1 cellular context compared by ENCODE assay signal in the genomic region with DNA sequence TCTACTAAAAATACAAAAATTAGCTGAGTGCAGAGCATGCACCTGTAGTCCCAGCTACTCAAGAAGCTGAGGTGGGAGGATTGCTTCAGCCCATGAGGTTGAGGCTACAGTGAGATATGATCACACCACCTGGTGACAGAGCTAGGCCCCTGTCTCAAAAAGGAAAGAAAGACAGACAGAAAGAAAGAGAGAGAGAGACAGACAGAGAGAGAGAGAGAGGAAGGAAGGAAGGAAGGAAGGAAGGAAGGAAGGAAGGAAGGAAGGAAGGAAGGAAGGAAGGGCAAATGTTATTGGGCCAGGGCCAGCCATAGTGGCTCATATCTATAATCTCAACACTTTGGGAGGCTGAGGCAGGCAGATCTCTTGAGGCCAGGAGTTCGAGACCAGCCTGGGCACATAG.
TF ChIP-seq lines count a peak whose summit lies in the region.
"Not testable (repeated sequence)": the region's sequence is repeated elsewhere in the genome, so short reads cannot be mapped to it uniquely, and the experiment has no call there.

No MANE protein-coding gene starts in this region.

TF ChIP-seq in K562, 482 proteins besides CTCF, POLR2A, EP300 and RAD21:
- TF ChIP-seq, protein P1, sequence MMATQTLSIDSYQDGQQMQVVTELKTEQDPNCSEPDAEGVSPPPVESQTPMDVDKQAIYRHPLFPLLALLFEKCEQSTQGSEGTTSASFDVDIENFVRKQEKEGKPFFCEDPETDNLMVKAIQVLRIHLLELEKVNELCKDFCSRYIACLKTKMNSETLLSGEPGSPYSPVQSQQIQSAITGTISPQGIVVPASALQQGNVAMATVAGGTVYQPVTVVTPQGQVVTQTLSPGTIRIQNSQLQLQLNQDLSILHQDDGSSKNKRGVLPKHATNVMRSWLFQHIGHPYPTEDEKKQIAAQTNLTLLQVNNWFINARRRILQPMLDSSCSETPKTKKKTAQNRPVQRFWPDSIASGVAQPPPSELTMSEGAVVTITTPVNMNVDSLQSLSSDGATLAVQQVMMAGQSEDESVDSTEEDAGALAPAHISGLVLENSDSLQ (IDR thresholded peaks at IDR 0.05): peak; percentile 22; the same call in 1 of the 2 replicates
- TF ChIP-seq SMAD4 (CRISPR knock-in tag; conservative IDR thresholded peaks at IDR 0.05) (0 out of 2 replicates have a peak, but pooled peaks have one; percentile 44), CTBP1 (IDR thresholded peaks at IDR 0.05; ENCODE audit: borderline replicate concordance) (peak; percentile 39; the same call in 1 of the 2 replicates), TRIM24 (IDR thresholded peaks at IDR 0.05) (0 out of 4 replicates have a peak, but pooled peaks of 1 of the 2 experiments have one; percentile 19), ETV6 (IDR thresholded peaks at IDR 0.05; ENCODE audit: borderline replicate concordance in 1 of 2, low read depth in 2 of 2, low read length in 1 of 2) (peak in 1 of 2 experiments; percentile 38; a peak in 1 of 4 replicates), TOE1 (IDR thresholded peaks at IDR 0.05; ENCODE audit: borderline replicate concordance) (0 out of 2 replicates have a peak, but pooled peaks have one; percentile 22), DPF2 (IDR thresholded peaks at IDR 0.05) (peak; percentile 51; the same call in 1 of the 2 replicates), ARID1B (IDR thresholded peaks at IDR 0.05) (peak; percentile 61), NFIC (IDR thresholded peaks at IDR 0.05) (peak; percentile 47), THRB (CRISPR knock-in tag; conservative IDR thresholded peaks at IDR 0.05) (0 out of 2 replicates have a peak, but pooled peaks have one; percentile 17), HDAC1 (IDR thresholded peaks at IDR 0.05) (peak in 1 of 2 experiments; percentile 54; a peak in 2 of 4 replicates), MTA1 (IDR thresholded peaks at IDR 0.05; ENCODE audit: borderline replicate concordance) (peak; percentile 56; the same call in 1 of the 2 replicates), BCOR (IDR thresholded peaks at IDR 0.05) (peak; percentile 20; the same call in 1 of the 2 replicates), CBFA2T3 (IDR thresholded peaks at IDR 0.05) (0 out of 2 replicates have a peak, but pooled peaks have one; percentile 8), ZEB2 (IDR thresholded peaks at IDR 0.05) (peak; percentile 53; the same call in 1 of the 2 replicates), ZBTB40 (IDR thresholded peaks at IDR 0.05) (0 out of 2 replicates have a peak, but pooled peaks have one; percentile 15), EHMT2 (IDR thresholded peaks at IDR 0.05) (0 out of 2 replicates have a peak, but pooled peaks have one; percentile 48), CBFA2T2 (conservative IDR thresholded peaks at IDR 0.05) (0 out of 2 replicates have a peak, but pooled peaks have one; percentile 2), ARNT (IDR thresholded peaks at IDR 0.05) (0 out of 4 replicates have a peak, but pooled peaks of 1 of the 2 experiments have one; percentile 26)
- TF ChIP-seq ETV6 (CRISPR knock-in tag; IDR thresholded peaks at IDR 0.05; ENCODE audit: borderline replicate concordance); TOE1 (CRISPR knock-in tag; IDR thresholded peaks at IDR 0.05; ENCODE audit: borderline replicate concordance, low read depth); ZBTB40 (CRISPR knock-in tag; IDR thresholded peaks at IDR 0.05): not testable (repeated sequence)
- TF ChIP-seq, protein P2, sequence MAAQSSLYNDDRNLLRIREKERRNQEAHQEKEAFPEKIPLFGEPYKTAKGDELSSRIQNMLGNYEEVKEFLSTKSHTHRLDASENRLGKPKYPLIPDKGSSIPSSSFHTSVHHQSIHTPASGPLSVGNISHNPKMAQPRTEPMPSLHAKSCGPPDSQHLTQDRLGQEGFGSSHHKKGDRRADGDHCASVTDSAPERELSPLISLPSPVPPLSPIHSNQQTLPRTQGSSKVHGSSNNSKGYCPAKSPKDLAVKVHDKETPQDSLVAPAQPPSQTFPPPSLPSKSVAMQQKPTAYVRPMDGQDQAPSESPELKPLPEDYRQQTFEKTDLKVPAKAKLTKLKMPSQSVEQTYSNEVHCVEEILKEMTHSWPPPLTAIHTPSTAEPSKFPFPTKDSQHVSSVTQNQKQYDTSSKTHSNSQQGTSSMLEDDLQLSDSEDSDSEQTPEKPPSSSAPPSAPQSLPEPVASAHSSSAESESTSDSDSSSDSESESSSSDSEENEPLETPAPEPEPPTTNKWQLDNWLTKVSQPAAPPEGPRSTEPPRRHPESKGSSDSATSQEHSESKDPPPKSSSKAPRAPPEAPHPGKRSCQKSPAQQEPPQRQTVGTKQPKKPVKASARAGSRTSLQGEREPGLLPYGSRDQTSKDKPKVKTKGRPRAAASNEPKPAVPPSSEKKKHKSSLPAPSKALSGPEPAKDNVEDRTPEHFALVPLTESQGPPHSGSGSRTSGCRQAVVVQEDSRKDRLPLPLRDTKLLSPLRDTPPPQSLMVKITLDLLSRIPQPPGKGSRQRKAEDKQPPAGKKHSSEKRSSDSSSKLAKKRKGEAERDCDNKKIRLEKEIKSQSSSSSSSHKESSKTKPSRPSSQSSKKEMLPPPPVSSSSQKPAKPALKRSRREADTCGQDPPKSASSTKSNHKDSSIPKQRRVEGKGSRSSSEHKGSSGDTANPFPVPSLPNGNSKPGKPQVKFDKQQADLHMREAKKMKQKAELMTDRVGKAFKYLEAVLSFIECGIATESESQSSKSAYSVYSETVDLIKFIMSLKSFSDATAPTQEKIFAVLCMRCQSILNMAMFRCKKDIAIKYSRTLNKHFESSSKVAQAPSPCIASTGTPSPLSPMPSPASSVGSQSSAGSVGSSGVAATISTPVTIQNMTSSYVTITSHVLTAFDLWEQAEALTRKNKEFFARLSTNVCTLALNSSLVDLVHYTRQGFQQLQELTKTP (IDR thresholded peaks at IDR 0.05; ENCODE audit: low read depth in 1 of 2, partially characterized antibody in 2 of 2): peak in 1 of 2 experiments; percentile 23
